14 cellular contexts compared by ENCODE assay signal in genomic region chr13:46995874-46996273, GRCh38.
DNase-seq lines count a peak whose midpoint lies in the region; ATAC-seq and TF ChIP-seq lines count a peak whose summit lies in the region.
"Had no signal": no experiment of that assay in that cellular context is flagged by ENCODE, and none has a peak within 500 bp of the region (broad histone marks: within the 10 kb centered on the region; RNA-seq: fewer than 3 reads in every experiment).

No MANE protein-coding gene starts in this region.

- H3K9me2 ChIP-seq in Karpas-422 (replicated peaks; ENCODE audit: insufficient read depth, low read length): no peaks in the 10 kb centered on the region

- peaks cover 5 to 19% of the 10 kb centered on the region in 2 donors for H3K27me3 Mint-ChIP-seq in natural killer cell treated with Interleukin-12 subunit alpha and Interleukin-12 subunit beta and Interleukin-15 and Interleukin-18, amount 100 ng/mL, for 72 hours
- H3K27me3 Mint-ChIP-seq: CD4-positive, CD25-positive, alpha-beta regulatory T cell had no signal

- H3K4me1 Mint-ChIP-seq in natural killer cell treated with Interleukin-12 subunit alpha and Interleukin-12 subunit beta and Interleukin-15 and Interleukin-18, amount 100 ng/mL, for 72 hours (ENCODE audit: low read depth in 2 of 2): no peaks in the 10 kb centered on the region
- H3K4me1 Mint-ChIP-seq: CD4-positive, CD25-positive, alpha-beta regulatory T cell had no signal

- H3K36me3 Mint-ChIP-seq in natural killer cell treated with Interleukin-12 subunit alpha and Interleukin-12 subunit beta and Interleukin-15 and Interleukin-18, amount 100 ng/mL, for 72 hours: no peaks in the 10 kb centered on the region
- H3K36me3 Mint-ChIP-seq: CD4-positive, CD25-positive, alpha-beta regulatory T cell had no signal

- no peaks in the 10 kb centered on the region for H4K20me1 ChIP-seq in Karpas-422 (ENCODE audit: insufficient read depth, low read depth, low read length)

- 46% methylated on average over 1 of the region's 1 CpG for WGBS in right cardiac atrium
- WGBS in heart right ventricle, 2 donors: 42 to 46% methylated on average over 1 of the region's 1 CpG

- no peak overlapping the region for H3K4me3 Mint-ChIP-seq in natural killer cell treated with Interleukin-12 subunit alpha and Interleukin-12 subunit beta and Interleukin-15 and Interleukin-18, amount 100 ng/mL, for 72 hours
- H3K4me3 Mint-ChIP-seq: CD4-positive, CD25-positive, alpha-beta regulatory T cell had no signal

- H3K27ac ChIP-seq in Karpas-422 (ENCODE audit: low read length): no peak overlapping the region
- no peak overlapping the region for H3K27ac ChIP-seq in right cardiac atrium (ENCODE audit: low read length)
- H3K27ac ChIP-seq in heart right ventricle: no peak overlapping the region
- H3K27ac ChIP-seq: adrenal gland, GM23248, tibial artery had no signal

- ATAC-seq in GM19438 (IDR thresholded peaks at IDR 0.05; ENCODE audit: low read depth, unreplicated experiment) (peak; percentile 98), HG02938 (IDR thresholded peaks at IDR 0.05; ENCODE audit: unreplicated experiment) (peak; percentile 91), right cardiac atrium (no peak), heart right ventricle (no peak)
- ATAC-seq in natural killer cell treated with Interleukin-12 subunit alpha and Interleukin-12 subunit beta and Interleukin-15 and Interleukin-18, amount 100 ng/mL, for 72 hours: no peak
- ATAC-seq: PC-3 had no signal

- intact Hi-C loops in right cardiac atrium (cut with DNase I) (no loop called here), heart right ventricle (cut with DNase I) (no loop called here)

- H2AFZ ChIP-seq in Karpas-422 (ENCODE audit: low read length): no peak overlapping the region
- H2AFZ ChIP-seq: GM23248 had no signal

- peak; percentile 79 for DNase-seq in GM12865 (ENCODE audit: low read depth)
- DNase-seq in Karpas-422: peak; percentile 65
- DNase-seq in natural killer cell treated with Interleukin-12 subunit alpha and Interleukin-12 subunit beta and Interleukin-15 and Interleukin-18, amount 100 ng/mL, for 72 hours (ENCODE audit: low spot score): no peak
- DNase-seq in ecto neural progenitor cell (ENCODE audit: low spot score): no peak
- DNase-seq in right cardiac atrium: no peak
- no peak for DNase-seq in heart right ventricle
- DNase-seq: activated CD4-positive, alpha-beta T cell treated with anti-CD3 and anti-CD28 coated beads, Interleukin-2, amount 50 U/mL, for 48 hours; adrenal gland; CD4-positive, CD25-positive, alpha-beta regulatory T cell; GM23248; PC-3; tibial artery had no signal

- H3K36me3 ChIP-seq in Karpas-422 (ENCODE audit: insufficient read depth, low read length) (no peaks in the 10 kb centered on the region), heart right ventricle (no peaks in the 10 kb centered on the region)
- H3K36me3 ChIP-seq: adrenal gland, tibial artery had no signal

- H3K79me2 ChIP-seq in Karpas-422 (ENCODE audit: low read length): no peaks in the 10 kb centered on the region

- H3K4me1 ChIP-seq in Karpas-422 (ENCODE audit: low read length) (peaks cover 17% of the 10 kb centered on the region), right cardiac atrium (ENCODE audit: control insufficient read depth, insufficient read depth, low read length) (no peaks in the 10 kb centered on the region), heart right ventricle (no peaks in the 10 kb centered on the region)
- H3K4me1 ChIP-seq: tibial artery had no signal

- TF ChIP-seq CTCF in GM12865 (IDR thresholded peaks at IDR 0.05; ENCODE audit: insufficient read depth, low read depth, low read length, missing control alignments) (no peak), heart right ventricle (IDR thresholded peaks at IDR 0.05) (no peak)

- H3K4me3 ChIP-seq in GM12865 (ENCODE audit: low read depth, low read length): no peak overlapping the region
- no peak overlapping the region for H3K4me3 ChIP-seq in Karpas-422 (ENCODE audit: low read length)
- no peak overlapping the region for H3K4me3 ChIP-seq in right cardiac atrium (ENCODE audit: low read length)
- no peak overlapping the region for H3K4me3 ChIP-seq in heart right ventricle
- H3K4me3 ChIP-seq: adrenal gland, GM23248, tibial artery had no signal

- H3K9ac ChIP-seq in Karpas-422 (ENCODE audit: low read length): no peak overlapping the region
- H3K9ac ChIP-seq: GM23248 had no signal

- no peak overlapping the region for H3K27ac Mint-ChIP-seq in natural killer cell treated with Interleukin-12 subunit alpha and Interleukin-12 subunit beta and Interleukin-15 and Interleukin-18, amount 100 ng/mL, for 72 hours
- H3K27ac Mint-ChIP-seq: CD4-positive, CD25-positive, alpha-beta regulatory T cell had no signal

- no peaks in the 10 kb centered on the region for H3K9me3 Mint-ChIP-seq in natural killer cell treated with Interleukin-12 subunit alpha and Interleukin-12 subunit beta and Interleukin-15 and Interleukin-18, amount 100 ng/mL, for 72 hours

- H3K27me3 ChIP-seq in Karpas-422 (ENCODE audit: low read length): no peaks in the 10 kb centered on the region
- H3K27me3 ChIP-seq in right cardiac atrium (ENCODE audit: control insufficient read depth, insufficient read depth): no peaks in the 10 kb centered on the region
- H3K27me3 ChIP-seq in heart right ventricle: no peaks in the 10 kb centered on the region
- H3K27me3 ChIP-seq: tibial artery had no signal

- H3K9me3 ChIP-seq in Karpas-422 (ENCODE audit: low read length) (no peaks in the 10 kb centered on the region), right cardiac atrium (ENCODE audit: control insufficient read depth, low read length) (no peaks in the 10 kb centered on the region), heart right ventricle (peaks cover 0 to 4% (median 0%) of the 10 kb centered on the region in 11 donors)
- H3K9me3 ChIP-seq: adrenal gland, tibial artery had no signal

- peak overlapping the region; percentile 30 for H3K4me2 ChIP-seq in Karpas-422 (ENCODE audit: low read depth, low read length, poor library complexity, severe bottlenecking)

Comparison
In these comparisons a context has a peak if more than half of its experiments do, and no peak if none do; other contexts are left out.
1. DNase-seq: peak in GM12865 (single experiment) and Karpas-422 (single experiment); none in natural killer cell treated with Interleukin-12 subunit alpha and Interleukin-12 subunit beta and Interleukin-15 and Interleukin-18, amount 100 ng/mL, for 72 hours (single experiment), ecto neural progenitor cell (single experiment), right cardiac atrium (0 of 3) and heart right ventricle (0 of 2).
2. ATAC-seq: peak in GM19438 (single experiment) and HG02938 (single experiment); none in natural killer cell treated with Interleukin-12 subunit alpha and Interleukin-12 subunit beta and Interleukin-15 and Interleukin-18, amount 100 ng/mL, for 72 hours (0 of 2), right cardiac atrium (0 of 2) and heart right ventricle (0 of 8).